In genomic region chr2:169479257-169480078, GRCh38 we compare ENCODE assay signal across 1 cellular context.
A peak's percentile ranks its signal among the peaks of the same experiment; 100 is the strongest.
TF ChIP-seq lines count a peak whose summit lies in the region.

Gene BBS5 (plus strand): TSS chr2:169479494. CDS start chr2:169479554, 60 bp downstream.

TF ChIP-seq in HEK293, 187 proteins besides CTCF, POLR2A, EP300 and RAD21 (continued from another document):
- TF ChIP-seq PRDM10 (tag by site-specific recombination; IDR thresholded peaks at IDR 0.05): peak; percentile 15; the same call in 1 of the 2 replicates
- TF ChIP-seq ZNF776 (tag by site-specific recombination; IDR thresholded peaks at IDR 0.05; ENCODE audit: borderline replicate concordance): no peak
- TF ChIP-seq IKZF3 (tag by site-specific recombination; IDR thresholded peaks at IDR 0.05): peak; percentile 50; the same call in 1 of the 2 replicates
- TF ChIP-seq ZNF654 (tag by site-specific recombination; IDR thresholded peaks at IDR 0.05; ENCODE audit: low read depth): peak; percentile 20; the same call in 1 of the 2 replicates
- peak; percentile 88 for TF ChIP-seq ZNF600 (tag by site-specific recombination; IDR thresholded peaks at IDR 0.05)
- TF ChIP-seq ZBTB17 (tag by site-specific recombination; IDR thresholded peaks at IDR 0.05): peak; percentile 79
- TF ChIP-seq ZNF112 (tag by site-specific recombination; IDR thresholded peaks at IDR 0.05): no peak
- no peak for TF ChIP-seq HOXC10 (CRISPR knock-in tag; IDR thresholded peaks at IDR 0.05)
- TF ChIP-seq ZFHX2 (tag by site-specific recombination; conservative IDR thresholded peaks at IDR 0.05): peak; percentile 77
- TF ChIP-seq ZNF324 (tag by site-specific recombination; IDR thresholded peaks at IDR 0.05): no peak
- no peak for TF ChIP-seq ZNF121 (tag by site-specific recombination; IDR thresholded peaks at IDR 0.05)
- no peak for TF ChIP-seq ZNF645 (tag by site-specific recombination; IDR thresholded peaks at IDR 0.05)
- 0 out of 2 replicates have a peak, but pooled peaks have one; percentile 28 for TF ChIP-seq ZNF580 (tag by site-specific recombination; IDR thresholded peaks at IDR 0.05)
- no peak for TF ChIP-seq ZNF596 (tag by site-specific recombination; IDR thresholded peaks at IDR 0.05)
- peak; percentile 70 for TF ChIP-seq EGR2 (tag by site-specific recombination; IDR thresholded peaks at IDR 0.05; ENCODE audit: low read depth)
- TF ChIP-seq ELK4 (IDR thresholded peaks at IDR 0.05; ENCODE audit: borderline replicate concordance, low read depth, low read length): no peak
- no peak for TF ChIP-seq ZNF670 (tag by site-specific recombination; IDR thresholded peaks at IDR 0.05; ENCODE audit: low read depth)
- no peak for TF ChIP-seq ZNF157 (tag by site-specific recombination; IDR thresholded peaks at IDR 0.05)
- peak; percentile 82 for TF ChIP-seq ZBTB8A (tag by site-specific recombination; IDR thresholded peaks at IDR 0.05)
- no peak for TF ChIP-seq RBAK (tag by site-specific recombination; IDR thresholded peaks at IDR 0.05)
- peak; percentile 75 for TF ChIP-seq ZNF335 (tag by site-specific recombination; conservative IDR thresholded peaks at IDR 0.05)
- TF ChIP-seq ZNF843 (tag by site-specific recombination; IDR thresholded peaks at IDR 0.05): peak; percentile 32; the same call in 1 of the 2 replicates
- no peak for TF ChIP-seq ZNF529 (tag by site-specific recombination; IDR thresholded peaks at IDR 0.05; ENCODE audit: insufficient replicate concordance)
- no peak for TF ChIP-seq ZNF677 (tag by site-specific recombination; IDR thresholded peaks at IDR 0.05)
- peak; percentile 34; the same call in 1 of the 2 replicates for TF ChIP-seq PATZ1 (tag by site-specific recombination; IDR thresholded peaks at IDR 0.05)
- TF ChIP-seq ZBTB48 (tag by site-specific recombination; IDR thresholded peaks at IDR 0.05): peak; percentile 92
- no peak for TF ChIP-seq ZNF132 (tag by site-specific recombination; IDR thresholded peaks at IDR 0.05; ENCODE audit: borderline replicate concordance)
